ENCODE assay signal across 8 cellular contexts in genomic region chr6:149749082-149749593, GRCh38. TPM values are rescaled to one million over a fixed set of nuclear protein-coding genes. Genes with fewer than 3 reads are reported as not detected.
DNase-seq lines count a peak whose midpoint lies in the region; ATAC-seq and TF ChIP-seq lines count a peak whose summit lies in the region.
"Not testable (repeated sequence)": the region's sequence is repeated elsewhere in the genome, so short reads cannot be mapped to it uniquely, and the experiment has no call there.

No MANE protein-coding gene starts in this region.

- H3K4me3 ChIP-seq in AG04449 (ENCODE audit: low read depth, low read length) (peak overlapping the region; percentile 87), WI38 (ENCODE audit: low read depth, low read length) (peak overlapping the region; percentile 98), breast epithelium (peak overlapping the region; percentile 90 to 100 (median 94)), skeletal muscle tissue (ENCODE audit: low read length in 3 of 3) (peak overlapping the region; percentile 59 to 99 (median 98))

- not testable (repeated sequence) for TF ChIP-seq CTCF in AG04449 (IDR thresholded peaks at IDR 0.05; ENCODE audit: insufficient read depth, low read length, missing control alignments); WI38 (IDR thresholded peaks at IDR 0.05; ENCODE audit: low read depth, low read length); breast epithelium (IDR thresholded peaks at IDR 0.05); glutamatergic neuron (IDR thresholded peaks at IDR 0.05; ENCODE audit: partially characterized antibody, unreplicated experiment); mesothelial cell of epicardium (IDR thresholded peaks at IDR 0.05; ENCODE audit: unreplicated experiment)

- H3K27ac Mint-ChIP-seq in glutamatergic neuron (ENCODE audit: unreplicated experiment) (peak overlapping the region; percentile 88), mesothelial cell of epicardium (peak overlapping the region; percentile 76)

- H3K27me3 ChIP-seq in breast epithelium; skeletal muscle tissue (ENCODE audit: control insufficient read depth in 3 of 3, insufficient read depth in 3 of 3, low read length in 3 of 3): not testable (repeated sequence)

- H3K36me3 ChIP-seq in breast epithelium; skeletal muscle tissue (ENCODE audit: control insufficient read depth in 3 of 3, insufficient read depth in 3 of 3, low read length in 3 of 3): not testable (repeated sequence)

- not testable (repeated sequence) for H3K4me1 Mint-ChIP-seq in glutamatergic neuron (ENCODE audit: low read depth, unreplicated experiment)
- H3K4me1 Mint-ChIP-seq in mesothelial cell of epicardium, result peaks cover 21% of the 10 kb centered on the region

- not testable (repeated sequence) for H3K36me3 Mint-ChIP-seq in glutamatergic neuron (ENCODE audit: unreplicated experiment); mesothelial cell of epicardium

- not testable (repeated sequence) for DNase-seq in AG04449 (ENCODE audit: low read depth, low spot score); breast epithelium (ENCODE audit: low spot score in 2 of 2); glutamatergic neuron; mesothelial cell of epicardium (ENCODE audit: low spot score in 2 of 2, unreplicated experiment in 2 of 2)

- intact Hi-C loops in breast epithelium (cut with DNase I; ENCODE audit: low total_unique reads), result not testable (repeated sequence)

- H3K4me1 ChIP-seq in breast epithelium, result not testable (repeated sequence)
- H3K4me1 ChIP-seq in skeletal muscle tissue (ENCODE audit: control insufficient read depth in 3 of 3, insufficient read depth in 3 of 3, low read length in 3 of 3), result peaks cover 18 to 23% (median 19%) of the 10 kb centered on the region in 3 donors

- ATAC-seq in GM19351 (IDR thresholded peaks at IDR 0.05; ENCODE audit: unreplicated experiment), result peak; percentile 2
- ATAC-seq in HG03571 (IDR thresholded peaks at IDR 0.05; ENCODE audit: unreplicated experiment), result peak; percentile 1

- POLR2A ChIA-PET in AG04449 (lab: Yijun Ruan, JAX), result not testable (repeated sequence)

- H3K9me3 Mint-ChIP-seq in glutamatergic neuron (ENCODE audit: unreplicated experiment), result peaks cover 12% of the 10 kb centered on the region
- not testable (repeated sequence) for H3K9me3 Mint-ChIP-seq in mesothelial cell of epicardium

- not testable (repeated sequence) for H3K27me3 Mint-ChIP-seq in glutamatergic neuron (ENCODE audit: unreplicated experiment); mesothelial cell of epicardium (ENCODE audit: low read depth)

- peak overlapping the region; percentile 92 to 95 for H3K27ac ChIP-seq in breast epithelium
- H3K27ac ChIP-seq in skeletal muscle tissue (ENCODE audit: low read depth, low read length), result peak overlapping the region; percentile 93

- not testable (repeated sequence) for TF ChIP-seq POLR2A in breast epithelium (IDR thresholded peaks at IDR 0.05)

- H3K4me3 Mint-ChIP-seq in glutamatergic neuron (ENCODE audit: unreplicated experiment) (peak overlapping the region; percentile 96), mesothelial cell of epicardium (peak overlapping the region; percentile 85)

- peak overlapping the region; percentile 72 to 99 (median 78) for H3K9ac ChIP-seq in skeletal muscle tissue (ENCODE audit: low read depth in 1 of 3, low read length in 3 of 3)

- not testable (repeated sequence) for H3K9me3 ChIP-seq in breast epithelium; skeletal muscle tissue (ENCODE audit: control insufficient read depth in 3 of 3, low read length in 3 of 3)

- CTCF ChIA-PET in AG04449 (lab: Yijun Ruan, JAX), result interaction anchor here (1.2 to 4.2 kb wide), 3 partner anchors 14 to 85 kb away, joined by 3 to 25 read pairs (median 5); no protein-coding TSS in a partner anchor

RNA-seq across cellular contexts. Expression of gene PCMT1, which starts 0.4 kb away (rescaled TPM):
- total RNA-seq in breast epithelium (100 to 1,000 TPM; 111 to 148 (median 121) TPM), glutamatergic neuron (ENCODE audit: unreplicated experiment) (147 TPM), mesothelial cell of epicardium (43.4 to 45.6 TPM (median 44.4 TPM) in 3 replicates), skeletal muscle tissue (63.7 TPM)

RNA-seq across cellular contexts. Expression of gene NUP43, which starts 2.8 kb away (rescaled TPM):
- 10 to 100 TPM; 15.5 to 27.8 (median 22.6) TPM for total RNA-seq in breast epithelium
- 27.6 TPM for total RNA-seq in glutamatergic neuron (ENCODE audit: unreplicated experiment)
- 38.8 to 41.0 TPM (median 40.2 TPM) in 3 replicates for total RNA-seq in mesothelial cell of epicardium
- total RNA-seq in skeletal muscle tissue, result 17.2 TPM

RNA-seq across cellular contexts. Expression of gene LATS1, which starts 31.2 kb away (rescaled TPM):
- total RNA-seq in breast epithelium (10 to 100 TPM; 24.3 to 36.4 (median 30.2) TPM), glutamatergic neuron (ENCODE audit: unreplicated experiment) (31.5 TPM), mesothelial cell of epicardium (38.4 to 39.4 TPM (median 39.0 TPM) in 3 replicates), skeletal muscle tissue (15.1 TPM)
